In genomic region chrX:41452972-41453371, GRCh38 we compare ENCODE assay signal across 18 cellular contexts. TPM values are rescaled to one million over a fixed set of nuclear protein-coding genes. Genes with fewer than 3 reads are reported as not detected.
DNase-seq lines count a peak whose midpoint lies in the region; ATAC-seq, FAIRE-seq and TF ChIP-seq lines count a peak whose summit lies in the region.
"Had no signal": no experiment of that assay in that cellular context is flagged by ENCODE, and none has a peak within 500 bp of the region (broad histone marks: within the 10 kb centered on the region; RNA-seq: fewer than 3 reads in every experiment).

No MANE protein-coding gene starts in this region.

- 84% methylated on average over 4 of the region's 4 CpGs for WGBS in mesenchymal stem cell

- no peaks in the 10 kb centered on the region for H3K27me3 ChIP-seq in KMS-11 (ENCODE audit: insufficient read depth, low read depth)
- H3K27me3 ChIP-seq in mesenchymal stem cell (ENCODE audit: control insufficient read depth in 1 of 2, insufficient read depth in 1 of 2, low read length in 2 of 2) = peaks cover 0 to 12% of the 10 kb centered on the region in 2 experiments
- H3K27me3 ChIP-seq: Peyer's patch, thyroid gland had no signal

- H4K91ac ChIP-seq in mesenchymal stem cell (ENCODE audit: low read length) = no peak overlapping the region

- no peaks in the 10 kb centered on the region for H3K36me3 ChIP-seq in KMS-11 (ENCODE audit: insufficient read depth)
- no peaks in the 10 kb centered on the region for H3K36me3 ChIP-seq in mesenchymal stem cell (ENCODE audit: control insufficient read depth in 1 of 2, insufficient read depth in 2 of 2, low read depth in 1 of 2, low read length in 2 of 2)
- H3K36me3 ChIP-seq: Peyer's patch, thyroid gland had no signal

- FAIRE-seq in A204.1 (lab: Jason Lieb, UNC) = peak; percentile 91

- H3K4me1 ChIP-seq in KMS-11 (ENCODE audit: low read depth, poor library complexity, severe bottlenecking) (peaks cover 32% of the 10 kb centered on the region), mesenchymal stem cell (ENCODE audit: control insufficient read depth, insufficient read depth, low read depth, low read length) (peaks cover 3% of the 10 kb centered on the region)
- H3K4me1 ChIP-seq: Peyer's patch had no signal

- H3K27ac ChIP-seq in KMS-11 = no peak overlapping the region
- H3K27ac ChIP-seq in mesenchymal stem cell (ENCODE audit: low read length, poor library complexity, severe bottlenecking) = peak overlapping the region; percentile 82
- H3K27ac ChIP-seq: Peyer's patch had no signal

- H2AK5ac ChIP-seq in mesenchymal stem cell (ENCODE audit: low read length, severe bottlenecking) = no peak overlapping the region

- H3K14ac ChIP-seq in mesenchymal stem cell (ENCODE audit: low read length in 2 of 2) = no peak overlapping the region

- H2BK5ac ChIP-seq in mesenchymal stem cell (ENCODE audit: low read depth, low read length, poor library complexity, severe bottlenecking) = peak overlapping the region; percentile 66

- DNase-seq in choroid plexus epithelial cell (ENCODE audit: low read depth) (peak; percentile 82), mesenchymal stem cell (peak; percentile 41), DMS79 (lab: John Stamatoyannopoulos, UW) (no peak), SIG-M5 (lab: John Stamatoyannopoulos, UW) (no peak)
- DNase-seq: activated CD4-positive, alpha-beta T cell treated with anti-CD3 and anti-CD28 coated beads for 4 hours; activated T-cell treated with anti-CD3 and anti-CD28 coated beads, Interleukin-2, amount 50 U/mL, for 24 hours; hippocampal formation; left ventricle myocardium superior; natural killer cell; NCI-H1436; Peyer's patch; T-helper 2 cell; thyroid gland had no signal

- H3K9ac ChIP-seq in KMS-11 (no peak overlapping the region), mesenchymal stem cell (ENCODE audit: low read length) (no peak overlapping the region)

- H4K20me1 ChIP-seq in KMS-11 (ENCODE audit: insufficient read depth) = no peaks in the 10 kb centered on the region

- H2AFZ ChIP-seq in KMS-11 (ENCODE audit: low read depth) (no peak overlapping the region), mesenchymal stem cell (ENCODE audit: low read depth, low read length) (no peak overlapping the region)

- ATAC-seq in GM18867 (IDR thresholded peaks at IDR 0.05; ENCODE audit: unreplicated experiment) (no peak), HG02970 (IDR thresholded peaks at IDR 0.05; ENCODE audit: low FRiP score, unreplicated experiment) (no peak)
- ATAC-seq: left ventricle myocardium superior, natural killer cell had no signal

- H3K4me2 ChIP-seq in KMS-11 = peak overlapping the region; percentile 27; the same call in 1 of the 2 replicates
- peak overlapping the region; percentile 68 for H3K4me2 ChIP-seq in mesenchymal stem cell (ENCODE audit: low read length, poor library complexity, severe bottlenecking)

- no peaks in the 10 kb centered on the region for H3K79me2 ChIP-seq in KMS-11 (ENCODE audit: insufficient read depth, low read depth)

- H2BK15ac ChIP-seq in mesenchymal stem cell (ENCODE audit: low read depth, poor library complexity, severe bottlenecking) = no peak overlapping the region

- H3K4me3 ChIP-seq in KMS-11 (IDR thresholded peaks at IDR 0.05; ENCODE audit: insufficient read depth, low read depth, low read length) = no peak overlapping the region
- no peak overlapping the region for H3K4me3 ChIP-seq in choroid plexus epithelial cell (ENCODE audit: low read depth, low read length)
- H3K4me3 ChIP-seq in mesenchymal stem cell (ENCODE audit: insufficient read depth in 1 of 2, low read depth in 1 of 2, low read length in 2 of 2) = no peak overlapping the region
- H3K4me3 ChIP-seq: Peyer's patch, thyroid gland had no signal

- H3K18ac ChIP-seq in mesenchymal stem cell (ENCODE audit: low read depth in 1 of 2, low read length in 2 of 2) = peak overlapping the region in 1 of 2 experiments; percentile 43

- no peak overlapping the region for H3K23ac ChIP-seq in mesenchymal stem cell (ENCODE audit: low read length in 2 of 2)

- no peak overlapping the region for H2BK120ac ChIP-seq in mesenchymal stem cell (ENCODE audit: low read depth, low read length)

- no peak overlapping the region for H2BK12ac ChIP-seq in mesenchymal stem cell (ENCODE audit: low read length in 2 of 2)

- H4K8ac ChIP-seq in mesenchymal stem cell (ENCODE audit: low read length) = no peak overlapping the region

- H3K4ac ChIP-seq in mesenchymal stem cell (ENCODE audit: low read depth in 1 of 2, low read length in 2 of 2) = no peak overlapping the region

- peaks cover 4% of the 10 kb centered on the region for H3K9me3 ChIP-seq in mesenchymal stem cell (ENCODE audit: control insufficient read depth, low read length)
- H3K9me3 ChIP-seq: Peyer's patch, thyroid gland had no signal

- no peaks in the 10 kb centered on the region for H3K79me1 ChIP-seq in mesenchymal stem cell (replicated peaks; ENCODE audit: low read length, poor library complexity, severe bottlenecking)

- TF ChIP-seq CTCF in KMS-11 (conservative IDR thresholded peaks at IDR 0.05; ENCODE audit: low read depth, low read length) (no peak), choroid plexus epithelial cell (conservative IDR thresholded peaks at IDR 0.05; ENCODE audit: low read depth, low read length) (peak; percentile 4)

RNA-seq across cellular contexts. Expression of gene NYX, which starts 5.8 kb away (rescaled TPM):
- polyA plus RNA-seq in mesenchymal stem cell (2013, experiment 1 of 2) = not detected
- polyA plus RNA-seq in mesenchymal stem cell (2013, experiment 2 of 2) = not detected
- polyA plus RNA-seq: adipose tissue had no signal

Comparison
In these comparisons a context has a peak if more than half of its experiments do, and no peak if none do; other contexts are left out.
1. DNase-seq: peak in choroid plexus epithelial cell (single experiment) and mesenchymal stem cell (single experiment); none in DMS79 (single experiment) and SIG-M5 (single experiment).